In genomic region chr19:13115936-13116281, GRCh38 we compare ENCODE assay signal across 8 cellular contexts. TPM values are rescaled to one million over a fixed set of nuclear protein-coding genes. Genes with fewer than 3 reads are reported as not detected.
DNase-seq lines count a peak whose midpoint lies in the region; ATAC-seq and TF ChIP-seq lines count a peak whose summit lies in the region.

No MANE protein-coding gene starts in this region.

- H3K9me2 ChIP-seq in GM23338 (ENCODE audit: insufficient read depth), result no peaks in the 10 kb centered on the region

- H3K4me3 ChIP-seq in GM23338 (peak overlapping the region; percentile 99), WERI-Rb-1 (ENCODE audit: low read depth, low read length) (peak overlapping the region; percentile 96), gastroesophageal sphincter (peak overlapping the region; percentile 88 to 98), skeletal muscle satellite cell (ENCODE audit: low read length) (peak overlapping the region; percentile 84)

- peak overlapping the region; percentile 99 for H3K4me3 Mint-ChIP-seq in GM23338

- no peak for DNase-seq in GM23338 (ENCODE audit: low spot score)
- no peak for DNase-seq in WERI-Rb-1
- no peak for DNase-seq in NCI-H226
- no peak for DNase-seq in GDM1 (lab: John Stamatoyannopoulos, UW)
- no peak for DNase-seq in NCI-H2171 (lab: John Stamatoyannopoulos, UW)
- DNase-seq in NCI-H1092 (lab: John Stamatoyannopoulos, UW), result no peak

- H3K79me2 ChIP-seq in GM23338 (replicated peaks; ENCODE audit: insufficient read depth), result peaks cover 56% of the 10 kb centered on the region

- H3K27ac ChIP-seq in GM23338 (ENCODE audit: low read depth), result peak overlapping the region; percentile 98
- peak overlapping the region; percentile 88 for H3K27ac ChIP-seq in WERI-Rb-1
- peak overlapping the region in 2 of 4 donors; percentile 76 to 79 for H3K27ac ChIP-seq in gastroesophageal sphincter

- ATAC-seq in GM23338 (no peak), gastroesophageal sphincter (no peak)

- WGBS in gastroesophageal sphincter (ENCODE audit: low coverage in 1 of 2), 2 donors, result 0% methylated on average over 1 to 3 of the region's 18 CpGs

- H3K9me3 Mint-ChIP-seq in GM23338, result peaks cover 3% of the 10 kb centered on the region; the same call in 2 of the 3 replicates

- peaks cover 29% of the 10 kb centered on the region for H3K27me3 Mint-ChIP-seq in GM23338 (ENCODE audit: insufficient read depth, low read depth, poor library complexity)

- no peak for TF ChIP-seq CTCF in GM23338 (conservative IDR thresholded peaks at IDR 0.05; ENCODE audit: low read depth in 2 of 2)
- TF ChIP-seq CTCF in WERI-Rb-1 (IDR thresholded peaks at IDR 0.05; ENCODE audit: low read depth, low read length), result no peak
- no peak for TF ChIP-seq CTCF in gastroesophageal sphincter (IDR thresholded peaks at IDR 0.05)

- peaks cover 30% of the 10 kb centered on the region for H3K4me1 Mint-ChIP-seq in GM23338

- no peak for TF ChIP-seq POLR2A in gastroesophageal sphincter (IDR thresholded peaks at IDR 0.05)

- H3K4me1 ChIP-seq in GM23338 (ENCODE audit: insufficient read depth) (peaks cover 32% of the 10 kb centered on the region), gastroesophageal sphincter (peaks cover 3 to 47% (median 31%) of the 10 kb centered on the region in 3 donors), skeletal muscle satellite cell (ENCODE audit: control insufficient read depth, insufficient read depth, low read length) (peaks cover 39% of the 10 kb centered on the region)

- H3F3A ChIP-seq in GM23338 (replicated peaks; ENCODE audit: low read depth), result peaks cover 9% of the 10 kb centered on the region

- H2AFZ ChIP-seq in GM23338, result peak overlapping the region; percentile 40

- H3K9me3 ChIP-seq in WERI-Rb-1 (ENCODE audit: severe bottlenecking), result no peaks in the 10 kb centered on the region
- H3K9me3 ChIP-seq in gastroesophageal sphincter, result no peaks in the 10 kb centered on the region
- H3K9me3 ChIP-seq in skeletal muscle satellite cell (replicated peaks; ENCODE audit: low read length), result no peaks in the 10 kb centered on the region

- H3K27me3 ChIP-seq in GM23338 (ENCODE audit: insufficient read depth), result no peaks in the 10 kb centered on the region
- no peaks in the 10 kb centered on the region for H3K27me3 ChIP-seq in WERI-Rb-1 (ENCODE audit: insufficient read depth, low read depth, severe bottlenecking)
- H3K27me3 ChIP-seq in gastroesophageal sphincter, result no peaks in the 10 kb centered on the region
- H3K27me3 ChIP-seq in skeletal muscle satellite cell (ENCODE audit: control insufficient read depth, insufficient read depth, low read length), result no peaks in the 10 kb centered on the region

- H4K20me1 ChIP-seq in GM23338 (replicated peaks; ENCODE audit: insufficient read depth), result peaks cover 29% of the 10 kb centered on the region

- H3K9ac ChIP-seq in skeletal muscle satellite cell (ENCODE audit: low read depth, low read length), result peak overlapping the region; percentile 92

- peaks cover 46% of the 10 kb centered on the region for H3K36me3 Mint-ChIP-seq in GM23338 (ENCODE audit: low read depth)

- peak overlapping the region; percentile 99 for H3K4me2 ChIP-seq in GM23338
- peak overlapping the region; percentile 91 for H3K4me2 ChIP-seq in skeletal muscle satellite cell (ENCODE audit: low read length)

- H3K36me3 ChIP-seq in GM23338 (ENCODE audit: insufficient read depth) (peaks cover 13% of the 10 kb centered on the region), WERI-Rb-1 (peaks cover 51% of the 10 kb centered on the region), gastroesophageal sphincter (peaks cover 0 to 41% of the 10 kb centered on the region in 2 donors), skeletal muscle satellite cell (ENCODE audit: insufficient read depth, low read length) (peaks cover 18% of the 10 kb centered on the region)

- H3K27ac Mint-ChIP-seq in GM23338, result peak overlapping the region; percentile 99

- TF ChIP-seq EP300 in gastroesophageal sphincter (IDR thresholded peaks at IDR 0.05), result no peak

TF ChIP-seq in GM23338, 12 proteins besides CTCF, POLR2A, EP300 and RAD21 (continues in another document):
- no peak for TF ChIP-seq JUNB (IDR thresholded peaks at IDR 0.05; ENCODE audit: unreplicated experiment)
- TF ChIP-seq EZH2 (IDR thresholded peaks at IDR 0.05; ENCODE audit: low read depth, unreplicated experiment), result no peak
- no peak for TF ChIP-seq REST (IDR thresholded peaks at IDR 0.05; ENCODE audit: unreplicated experiment)
- TF ChIP-seq NANOG (IDR thresholded peaks at IDR 0.05; ENCODE audit: borderline replicate concordance), result no peak
- no peak for TF ChIP-seq CREB1 (CRISPR knock-in tag; IDR thresholded peaks at IDR 0.05; ENCODE audit: low read depth)
- no peak for TF ChIP-seq STAT1 (IDR thresholded peaks at IDR 0.05; ENCODE audit: unreplicated experiment)
- no peak for TF ChIP-seq ETS1 (IDR thresholded peaks at IDR 0.05)
- no peak for TF ChIP-seq POLR2AphosphoS5 (IDR thresholded peaks at IDR 0.05; ENCODE audit: low read depth)

RNA-seq across cellular contexts. Expression of gene TRMT1, which starts 0.6 kb away (rescaled TPM):
- 76.4 and 88.6 TPM in 2 replicates for total RNA-seq in GM23338 (2014; rRNA removed; shearing (Covaris generic))
- 90.1 and 92.6 TPM in 2 replicates for polyA plus RNA-seq in GM23338 (2016; fragmentation: Nextera tagmentation; extraction: Ambion mirVana)
- 10 to 100 TPM; 25.7 to 30.0 (median 28.7) TPM for total RNA-seq in gastroesophageal sphincter
- total RNA-seq in skeletal muscle satellite cell (2012; rRNA removed), result 40.4 and 49.2 TPM in 2 replicates

RNA-seq across cellular contexts. Expression of gene NACC1, which starts 2.2 kb away (rescaled TPM):
- total RNA-seq in GM23338 (2014; rRNA removed; shearing (Covaris generic)), result 203 and 260 TPM in 2 replicates
- polyA plus RNA-seq in GM23338 (2016; fragmentation: Nextera tagmentation; extraction: Ambion mirVana), result 12.4 and 16.1 TPM in 2 replicates
- 10 to 100 TPM; 23.8 to 55.2 (median 26.2) TPM for total RNA-seq in gastroesophageal sphincter
- 84.7 and 112 TPM in 2 replicates for total RNA-seq in skeletal muscle satellite cell (2012; rRNA removed)

RNA-seq across cellular contexts. Expression of gene LYL1, which starts 13.3 kb away (rescaled TPM):
- total RNA-seq in GM23338 (2014; rRNA removed; shearing (Covaris generic)), result 0.47 and 2.2 TPM in 2 replicates
- polyA plus RNA-seq in GM23338 (2016; fragmentation: Nextera tagmentation; extraction: Ambion mirVana), result 0.77 and 1.2 TPM in 2 replicates
- total RNA-seq in gastroesophageal sphincter, result 10 to 100 TPM in 2 of 4 donors, 1 to 10 TPM in 2; 9.9 to 11.8 (median 10.8) TPM
- 1.0 and 1.1 TPM in 2 replicates for total RNA-seq in skeletal muscle satellite cell (2012; rRNA removed)

RNA-seq across cellular contexts. Expression of gene STX10, which starts 34.3 kb away (rescaled TPM):
- total RNA-seq in GM23338 (2014; rRNA removed; shearing (Covaris generic)), result 55.9 and 58.3 TPM in 2 replicates
- polyA plus RNA-seq in GM23338 (2016; fragmentation: Nextera tagmentation; extraction: Ambion mirVana), result 42.8 and 44.0 TPM in 2 replicates
- 10 to 100 TPM; 45.1 to 69.0 (median 53.0) TPM for total RNA-seq in gastroesophageal sphincter
- 67.5 and 72.2 TPM in 2 replicates for total RNA-seq in skeletal muscle satellite cell (2012; rRNA removed)

RNA-seq across cellular contexts. Expression of gene IER2, which starts 34.3 kb away (rescaled TPM):
- total RNA-seq in GM23338 (2014; rRNA removed; shearing (Covaris generic)), result 99.1 and 124 TPM in 2 replicates
- polyA plus RNA-seq in GM23338 (2016; fragmentation: Nextera tagmentation; extraction: Ambion mirVana), result 191 and 200 TPM in 2 replicates
- 10 to 100 TPM; 33.8 to 62.1 (median 48.0) TPM for total RNA-seq in gastroesophageal sphincter
- 17.2 and 21.0 TPM in 2 replicates for total RNA-seq in skeletal muscle satellite cell (2012; rRNA removed)
